ENCODE assay signal across 1 cellular context in genomic region chr2:11187083-11187619, GRCh38.
TF ChIP-seq lines count a peak whose summit lies in the region.

No MANE protein-coding gene starts in this region.

TF ChIP-seq in SK-N-SH, 30 proteins besides CTCF, POLR2A, EP300 and RAD21 (continued from another document):
- TF ChIP-seq GATA2 (CRISPR knock-in tag; IDR thresholded peaks at IDR 0.05) (no peak), REST (IDR thresholded peaks at IDR 0.05; ENCODE audit: low read depth, low read length) (no peak), RXRA (IDR thresholded peaks at IDR 0.05; ENCODE audit: borderline replicate concordance, low read depth) (no peak), NFIC (IDR thresholded peaks at IDR 0.05; ENCODE audit: borderline replicate concordance) (no peak), FOSL2 (IDR thresholded peaks at IDR 0.05; ENCODE audit: borderline replicate concordance, low read depth) (peak; percentile 87), MAX (IDR thresholded peaks at IDR 0.05; ENCODE audit: low read depth) (peak; percentile 54; the same call in 1 of the 2 replicates), TAF1 (IDR thresholded peaks at IDR 0.05; ENCODE audit: borderline replicate concordance, low read depth, low read length) (no peak), ZBTB33 (IDR thresholded peaks at IDR 0.05; ENCODE audit: borderline replicate concordance, low read depth) (no peak), ELF1 (IDR thresholded peaks at IDR 0.05) (no peak), PBX3 (IDR thresholded peaks at IDR 0.05) (peak; percentile 54; the same call in 1 of the 2 replicates), SIN3A (IDR thresholded peaks at IDR 0.05; ENCODE audit: borderline replicate concordance, low read depth, low read length) (no peak), RCOR1 (IDR thresholded peaks at IDR 0.05; ENCODE audit: low read length) (no peak), FOXJ3 (CRISPR knock-in tag; IDR thresholded peaks at IDR 0.05) (no peak)
